Comparison of ENCODE assay signal across 2 cellular contexts in the genomic region with DNA sequence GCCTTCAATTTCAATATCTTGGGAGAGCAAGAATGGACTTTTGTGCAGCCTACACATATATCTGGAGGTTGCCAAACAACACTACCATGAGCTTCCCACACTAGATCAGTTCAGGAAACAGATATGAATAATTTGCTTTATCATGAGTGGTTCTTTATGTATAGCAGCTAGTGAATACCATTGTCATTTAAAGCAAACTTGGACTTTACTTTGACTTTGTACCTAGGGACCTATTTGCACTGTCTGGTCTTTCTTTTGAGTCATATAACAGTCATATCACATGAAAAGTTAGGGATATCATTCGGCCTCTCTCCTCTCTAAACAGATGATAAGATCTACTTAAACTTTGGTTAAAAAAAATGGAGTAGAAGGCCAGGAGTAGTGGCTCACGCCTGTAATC.
TF ChIP-seq lines count a peak whose summit lies in the region.

No MANE protein-coding gene starts in this region.

TF ChIP-seq in HepG2, 621 proteins besides CTCF, POLR2A, EP300 and RAD21 (continues in another document):
- TF ChIP-seq, protein P1, sequence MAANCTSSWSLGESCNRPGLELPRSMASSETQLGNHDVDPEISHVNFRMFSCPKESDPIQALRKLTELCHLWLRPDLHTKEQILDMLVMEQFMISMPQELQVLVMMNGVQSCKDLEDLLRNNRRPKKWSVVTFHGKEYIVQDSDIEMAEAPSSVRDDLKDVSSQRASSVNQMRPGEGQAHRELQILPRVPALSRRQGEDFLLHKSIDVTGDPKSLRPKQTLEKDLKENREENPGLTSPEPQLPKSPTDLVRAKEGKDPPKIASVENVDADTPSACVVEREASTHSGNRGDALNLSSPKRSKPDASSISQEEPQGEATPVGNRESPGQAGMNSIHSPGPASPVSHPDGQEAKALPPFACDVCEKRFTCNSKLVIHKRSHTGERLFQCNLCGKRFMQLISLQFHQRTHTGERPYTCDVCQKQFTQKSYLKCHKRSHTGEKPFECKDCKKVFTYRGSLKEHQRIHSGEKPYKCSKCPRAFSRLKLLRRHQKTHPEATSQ (CRISPR knock-in tag; IDR thresholded peaks at IDR 0.05; ENCODE audit: borderline replicate concordance): no peak
- TF ChIP-seq SOX13 (IDR thresholded peaks at IDR 0.05) (no peak), SOX13 (CRISPR knock-in tag; conservative IDR thresholded peaks at IDR 0.05 in 1 of 2, IDR thresholded peaks at IDR 0.05 in 1 of 2) (peak in 1 of 2 experiments; percentile 29; a peak in 1 of 4 replicates), CHCHD3 (CRISPR knock-in tag; IDR thresholded peaks at IDR 0.05) (no peak), TBL1XR1 (IDR thresholded peaks at IDR 0.05; ENCODE audit: borderline replicate concordance, low read length, partially characterized antibody) (peak; percentile 19), ZNF614 (CRISPR knock-in tag; IDR thresholded peaks at IDR 0.05; ENCODE audit: borderline replicate concordance) (no peak), SKI (IDR thresholded peaks at IDR 0.05; ENCODE audit: partially characterized antibody) (peak; percentile 86), NFKB2 (CRISPR knock-in tag; IDR thresholded peaks at IDR 0.05; ENCODE audit: borderline replicate concordance) (no peak), ZNF547 (CRISPR knock-in tag; IDR thresholded peaks at IDR 0.05) (no peak), RARA (CRISPR knock-in tag; IDR thresholded peaks at IDR 0.05) (peak; percentile 32; the same call in 1 of the 2 replicates)
- TF ChIP-seq, protein P2, sequence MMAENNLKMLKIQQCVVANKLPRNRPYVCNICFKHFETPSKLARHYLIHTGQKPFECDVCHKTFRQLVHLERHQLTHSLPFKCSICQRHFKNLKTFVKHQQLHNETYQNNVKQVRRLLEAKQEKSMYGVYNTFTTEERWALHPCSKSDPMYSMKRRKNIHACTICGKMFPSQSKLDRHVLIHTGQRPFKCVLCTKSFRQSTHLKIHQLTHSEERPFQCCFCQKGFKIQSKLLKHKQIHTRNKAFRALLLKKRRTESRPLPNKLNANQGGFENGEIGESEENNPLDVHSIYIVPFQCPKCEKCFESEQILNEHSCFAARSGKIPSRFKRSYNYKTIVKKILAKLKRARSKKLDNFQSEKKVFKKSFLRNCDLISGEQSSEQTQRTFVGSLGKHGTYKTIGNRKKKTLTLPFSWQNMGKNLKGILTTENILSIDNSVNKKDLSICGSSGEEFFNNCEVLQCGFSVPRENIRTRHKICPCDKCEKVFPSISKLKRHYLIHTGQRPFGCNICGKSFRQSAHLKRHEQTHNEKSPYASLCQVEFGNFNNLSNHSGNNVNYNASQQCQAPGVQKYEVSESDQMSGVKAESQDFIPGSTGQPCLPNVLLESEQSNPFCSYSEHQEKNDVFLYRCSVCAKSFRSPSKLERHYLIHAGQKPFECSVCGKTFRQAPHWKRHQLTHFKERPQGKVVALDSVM (CRISPR knock-in tag; IDR thresholded peaks at IDR 0.05): no peak
- TF ChIP-seq, protein P3, sequence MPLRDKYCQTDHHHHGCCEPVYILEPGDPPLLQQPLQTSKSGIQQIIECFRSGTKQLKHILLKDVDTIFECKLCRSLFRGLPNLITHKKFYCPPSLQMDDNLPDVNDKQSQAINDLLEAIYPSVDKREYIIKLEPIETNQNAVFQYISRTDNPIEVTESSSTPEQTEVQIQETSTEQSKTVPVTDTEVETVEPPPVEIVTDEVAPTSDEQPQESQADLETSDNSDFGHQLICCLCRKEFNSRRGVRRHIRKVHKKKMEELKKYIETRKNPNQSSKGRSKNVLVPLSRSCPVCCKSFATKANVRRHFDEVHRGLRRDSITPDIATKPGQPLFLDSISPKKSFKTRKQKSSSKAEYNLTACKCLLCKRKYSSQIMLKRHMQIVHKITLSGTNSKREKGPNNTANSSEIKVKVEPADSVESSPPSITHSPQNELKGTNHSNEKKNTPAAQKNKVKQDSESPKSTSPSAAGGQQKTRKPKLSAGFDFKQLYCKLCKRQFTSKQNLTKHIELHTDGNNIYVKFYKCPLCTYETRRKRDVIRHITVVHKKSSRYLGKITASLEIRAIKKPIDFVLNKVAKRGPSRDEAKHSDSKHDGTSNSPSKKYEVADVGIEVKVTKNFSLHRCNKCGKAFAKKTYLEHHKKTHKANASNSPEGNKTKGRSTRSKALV (CRISPR knock-in tag; IDR thresholded peaks at IDR 0.05): no peak
- TF ChIP-seq, protein P4, sequence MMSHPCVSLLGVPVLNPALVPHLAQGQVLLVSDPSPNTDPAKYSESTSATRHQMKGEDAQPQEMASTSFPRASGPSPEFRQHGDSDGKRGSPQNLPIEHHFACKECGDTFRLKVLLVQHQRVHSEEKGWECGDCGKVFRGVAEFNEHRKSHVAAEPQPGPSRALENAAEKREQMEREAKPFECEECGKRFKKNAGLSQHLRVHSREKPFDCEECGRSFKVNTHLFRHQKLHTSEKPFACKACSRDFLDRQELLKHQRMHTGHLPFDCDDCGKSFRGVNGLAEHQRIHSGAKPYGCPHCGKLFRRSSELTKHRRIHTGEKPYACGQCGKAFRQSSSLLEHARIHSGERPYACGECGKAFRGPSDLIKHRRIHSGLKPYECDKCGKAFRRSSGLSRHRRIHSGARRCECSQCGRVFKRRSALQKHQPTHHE (CRISPR knock-in tag; IDR thresholded peaks at IDR 0.05; ENCODE audit: borderline replicate concordance): no peak
- TF ChIP-seq, protein P5, sequence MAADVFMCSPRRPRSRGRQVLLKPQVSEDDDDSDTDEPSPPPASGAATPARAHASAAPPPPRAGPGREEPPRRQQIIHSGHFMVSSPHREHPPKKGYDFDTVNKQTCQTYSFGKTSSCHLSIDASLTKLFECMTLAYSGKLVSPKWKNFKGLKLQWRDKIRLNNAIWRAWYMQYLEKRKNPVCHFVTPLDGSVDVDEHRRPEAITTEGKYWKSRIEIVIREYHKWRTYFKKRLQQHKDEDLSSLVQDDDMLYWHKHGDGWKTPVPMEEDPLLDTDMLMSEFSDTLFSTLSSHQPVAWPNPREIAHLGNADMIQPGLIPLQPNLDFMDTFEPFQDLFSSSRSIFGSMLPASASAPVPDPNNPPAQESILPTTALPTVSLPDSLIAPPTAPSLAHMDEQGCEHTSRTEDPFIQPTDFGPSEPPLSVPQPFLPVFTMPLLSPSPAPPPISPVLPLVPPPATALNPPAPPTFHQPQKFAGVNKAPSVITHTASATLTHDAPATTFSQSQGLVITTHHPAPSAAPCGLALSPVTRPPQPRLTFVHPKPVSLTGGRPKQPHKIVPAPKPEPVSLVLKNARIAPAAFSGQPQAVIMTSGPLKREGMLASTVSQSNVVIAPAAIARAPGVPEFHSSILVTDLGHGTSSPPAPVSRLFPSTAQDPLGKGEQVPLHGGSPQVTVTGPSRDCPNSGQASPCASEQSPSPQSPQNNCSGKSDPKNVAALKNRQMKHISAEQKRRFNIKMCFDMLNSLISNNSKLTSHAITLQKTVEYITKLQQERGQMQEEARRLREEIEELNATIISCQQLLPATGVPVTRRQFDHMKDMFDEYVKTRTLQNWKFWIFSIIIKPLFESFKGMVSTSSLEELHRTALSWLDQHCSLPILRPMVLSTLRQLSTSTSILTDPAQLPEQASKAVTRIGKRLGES (CRISPR knock-in tag; IDR thresholded peaks at IDR 0.05; ENCODE audit: borderline replicate concordance): no peak

TF ChIP-seq in endothelial cell of umbilical vein, 7 proteins besides CTCF, POLR2A, EP300 and RAD21:
- no peak for TF ChIP-seq GATA2 (IDR thresholded peaks at IDR 0.05; ENCODE audit: insufficient read depth, insufficient read length, low read depth, low read length)
- TF ChIP-seq MYC (IDR thresholded peaks at IDR 0.05; ENCODE audit: low read depth, low read length): no peak
- TF ChIP-seq FOS (IDR thresholded peaks at IDR 0.05; ENCODE audit: borderline replicate concordance, insufficient read depth, low read length): no peak
- TF ChIP-seq EZH2 (IDR thresholded peaks at IDR 0.05; ENCODE audit: borderline replicate concordance, low read depth, low read length, severe bottlenecking): no peak
- no peak for TF ChIP-seq POLR2AphosphoS5 (IDR thresholded peaks at IDR 0.05; ENCODE audit: insufficient read depth, low read depth, low read length)
- TF ChIP-seq, protein P6, sequence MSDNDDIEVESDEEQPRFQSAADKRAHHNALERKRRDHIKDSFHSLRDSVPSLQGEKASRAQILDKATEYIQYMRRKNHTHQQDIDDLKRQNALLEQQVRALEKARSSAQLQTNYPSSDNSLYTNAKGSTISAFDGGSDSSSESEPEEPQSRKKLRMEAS (IDR thresholded peaks at IDR 0.05; ENCODE audit: insufficient read depth, insufficient read length): no peak
TF ChIP-seq in endothelial cell of umbilical vein: peak in this region for 0.
